Comparison of ENCODE assay signal across 8 cellular contexts in genomic region chr12:138898-139534, GRCh38.
A peak's percentile ranks its signal among the peaks of the same experiment; 100 is the strongest.
DNase-seq lines count a peak whose midpoint lies in the region; ATAC-seq and TF ChIP-seq lines count a peak whose summit lies in the region.

No MANE protein-coding gene starts in this region.

- no peaks in the 10 kb centered on the region for H3K36me3 ChIP-seq in brain microvascular endothelial cell (replicated peaks)

- CTCF ChIA-PET in HEK293T (lab: Yijun Ruan, JAX), result interaction anchor here (0.6 kb wide), 1 partner anchor 15 kb away, joined by 4 read pairs; no protein-coding TSS in a partner anchor

- ATAC-seq in HG02759 (IDR thresholded peaks at IDR 0.05; ENCODE audit: unreplicated experiment), result no peak

- POLR2A ChIA-PET in HEK293T (lab: Yijun Ruan, JAX), result no interaction called here

- no peak overlapping the region for H3K4me3 ChIP-seq in brain microvascular endothelial cell (ENCODE audit: low read depth, low read length)

- no peak for TF ChIP-seq CTCF in brain microvascular endothelial cell (IDR thresholded peaks at IDR 0.05; ENCODE audit: low read depth, low read length, missing control alignments)
- TF ChIP-seq CTCF in mesothelial cell of epicardium (IDR thresholded peaks at IDR 0.05; ENCODE audit: unreplicated experiment), result no peak

- no peaks in the 10 kb centered on the region for H3K36me3 Mint-ChIP-seq in activated CD4-positive, alpha-beta T cell treated with anti-CD3 and anti-CD28 coated beads, Interleukin-2, amount 10 ng/mL, durations not matched to agents 24 days and 14 days (ENCODE audit: low read depth)
- H3K36me3 Mint-ChIP-seq in mesothelial cell of epicardium, result no peaks in the 10 kb centered on the region
- no peaks in the 10 kb centered on the region for H3K36me3 Mint-ChIP-seq in stimulated activated naive CD8-positive, alpha-beta T cell treated with anti-CD3 and anti-CD28 coated beads, Interleukin-15, Interleukin-2, amounts not matched to agents 100 ng/mL and 50 ng/mL, for 24 hours (ENCODE audit: low read depth)

- no peak overlapping the region for H3K27ac ChIP-seq in brain microvascular endothelial cell

- no peak overlapping the region for H3K27ac Mint-ChIP-seq in activated CD4-positive, alpha-beta T cell treated with anti-CD3 and anti-CD28 coated beads, Interleukin-2, amount 10 ng/mL, durations not matched to agents 24 days and 14 days
- peak overlapping the region; percentile 68 for H3K27ac Mint-ChIP-seq in mesothelial cell of epicardium
- H3K27ac Mint-ChIP-seq in stimulated activated naive CD8-positive, alpha-beta T cell treated with anti-CD3 and anti-CD28 coated beads, Interleukin-15, Interleukin-2, amounts not matched to agents 100 ng/mL and 50 ng/mL, for 24 hours, result peak overlapping the region; percentile 72

- intact Hi-C loops in activated CD4-positive, alpha-beta T cell treated with anti-CD3 and anti-CD28 coated beads, Interleukin-2, amount 10 ng/mL, durations not matched to agents 24 days and 14 days (cut with micrococcal nuclease), result no loop called here

- in situ Hi-C loops in brain microvascular endothelial cell (cut with HindIII; ENCODE audit: low pct_ligation_motif_present, low sequenced_read_pairs), result no loop called here

- peak; percentile 59 for DNase-seq in activated CD4-positive, alpha-beta T cell treated with anti-CD3 and anti-CD28 coated beads, Interleukin-2, amount 10 ng/mL, durations not matched to agents 24 days and 14 days
- DNase-seq in brain microvascular endothelial cell (peak; percentile 11), mesothelial cell of epicardium (ENCODE audit: low spot score in 2 of 2, unreplicated experiment in 2 of 2) (no peak), NOMO-1 treated with DMSO at 0.1 percent for 48 hours (lab: John Stamatoyannopoulos, UW; ENCODE audit: unreplicated experiment) (no peak), NK-92 (lab: John Stamatoyannopoulos, UW; ENCODE audit: unreplicated experiment) (no peak), HEK293T (ENCODE audit: extremely low spot score) (no peak)

- H3K27me3 ChIP-seq in brain microvascular endothelial cell (replicated peaks), result peaks cover 24% of the 10 kb centered on the region

- H3K27me3 Mint-ChIP-seq in activated CD4-positive, alpha-beta T cell treated with anti-CD3 and anti-CD28 coated beads, Interleukin-2, amount 10 ng/mL, durations not matched to agents 24 days and 14 days, result peaks cover 23% of the 10 kb centered on the region
- H3K27me3 Mint-ChIP-seq in mesothelial cell of epicardium (ENCODE audit: low read depth), result peaks cover 69% of the 10 kb centered on the region
- peaks cover 14% of the 10 kb centered on the region for H3K27me3 Mint-ChIP-seq in stimulated activated naive CD8-positive, alpha-beta T cell treated with anti-CD3 and anti-CD28 coated beads, Interleukin-15, Interleukin-2, amounts not matched to agents 100 ng/mL and 50 ng/mL, for 24 hours

- H3K4me1 Mint-ChIP-seq in activated CD4-positive, alpha-beta T cell treated with anti-CD3 and anti-CD28 coated beads, Interleukin-2, amount 10 ng/mL, durations not matched to agents 24 days and 14 days, result peaks cover 2% of the 10 kb centered on the region
- peaks cover 25% of the 10 kb centered on the region for H3K4me1 Mint-ChIP-seq in mesothelial cell of epicardium
- H3K4me1 Mint-ChIP-seq in stimulated activated naive CD8-positive, alpha-beta T cell treated with anti-CD3 and anti-CD28 coated beads, Interleukin-15, Interleukin-2, amounts not matched to agents 100 ng/mL and 50 ng/mL, for 24 hours (ENCODE audit: low read depth), result peaks cover 16% of the 10 kb centered on the region

- H3K9me3 Mint-ChIP-seq in activated CD4-positive, alpha-beta T cell treated with anti-CD3 and anti-CD28 coated beads, Interleukin-2, amount 10 ng/mL, durations not matched to agents 24 days and 14 days, result no peaks in the 10 kb centered on the region
- no peaks in the 10 kb centered on the region for H3K9me3 Mint-ChIP-seq in mesothelial cell of epicardium
- H3K9me3 Mint-ChIP-seq in stimulated activated naive CD8-positive, alpha-beta T cell treated with anti-CD3 and anti-CD28 coated beads, Interleukin-15, Interleukin-2, amounts not matched to agents 100 ng/mL and 50 ng/mL, for 24 hours, result no peaks in the 10 kb centered on the region

- no peak overlapping the region for H3K4me3 Mint-ChIP-seq in activated CD4-positive, alpha-beta T cell treated with anti-CD3 and anti-CD28 coated beads, Interleukin-2, amount 10 ng/mL, durations not matched to agents 24 days and 14 days
- H3K4me3 Mint-ChIP-seq in mesothelial cell of epicardium, result peak overlapping the region; percentile 49
- H3K4me3 Mint-ChIP-seq in stimulated activated naive CD8-positive, alpha-beta T cell treated with anti-CD3 and anti-CD28 coated beads, Interleukin-15, Interleukin-2, amounts not matched to agents 100 ng/mL and 50 ng/mL, for 24 hours, result peak overlapping the region; percentile 83

TF ChIP-seq in HEK293T, 16 proteins besides CTCF, POLR2A, EP300 and RAD21:
- TF ChIP-seq FOXK2 (IDR thresholded peaks at IDR 0.05), result no peak
- TF ChIP-seq SP1 (IDR thresholded peaks at IDR 0.05), result no peak
- TF ChIP-seq HDGF (IDR thresholded peaks at IDR 0.05; ENCODE audit: borderline replicate concordance), result no peak
- TF ChIP-seq L3MBTL2 (conservative IDR thresholded peaks at IDR 0.05), result no peak
- TF ChIP-seq BHLHE40 (IDR thresholded peaks at IDR 0.05; ENCODE audit: borderline replicate concordance), result no peak
- TF ChIP-seq ELF4 (IDR thresholded peaks at IDR 0.05), result no peak

Comparison
In these comparisons a context has a peak if more than half of its experiments do, and no peak if none do; other contexts are left out.
1. DNase-seq: peak in activated CD4-positive, alpha-beta T cell treated with anti-CD3 and anti-CD28 coated beads, Interleukin-2, amount 10 ng/mL, durations not matched to agents 24 days and 14 days (single experiment) and brain microvascular endothelial cell (single experiment); none in mesothelial cell of epicardium (0 of 2), NOMO-1 treated with DMSO at 0.1 percent for 48 hours (single experiment), NK-92 (single experiment) and HEK293T (single experiment).